Comparison of ENCODE assay signal across 9 cellular contexts in the genomic region with DNA sequence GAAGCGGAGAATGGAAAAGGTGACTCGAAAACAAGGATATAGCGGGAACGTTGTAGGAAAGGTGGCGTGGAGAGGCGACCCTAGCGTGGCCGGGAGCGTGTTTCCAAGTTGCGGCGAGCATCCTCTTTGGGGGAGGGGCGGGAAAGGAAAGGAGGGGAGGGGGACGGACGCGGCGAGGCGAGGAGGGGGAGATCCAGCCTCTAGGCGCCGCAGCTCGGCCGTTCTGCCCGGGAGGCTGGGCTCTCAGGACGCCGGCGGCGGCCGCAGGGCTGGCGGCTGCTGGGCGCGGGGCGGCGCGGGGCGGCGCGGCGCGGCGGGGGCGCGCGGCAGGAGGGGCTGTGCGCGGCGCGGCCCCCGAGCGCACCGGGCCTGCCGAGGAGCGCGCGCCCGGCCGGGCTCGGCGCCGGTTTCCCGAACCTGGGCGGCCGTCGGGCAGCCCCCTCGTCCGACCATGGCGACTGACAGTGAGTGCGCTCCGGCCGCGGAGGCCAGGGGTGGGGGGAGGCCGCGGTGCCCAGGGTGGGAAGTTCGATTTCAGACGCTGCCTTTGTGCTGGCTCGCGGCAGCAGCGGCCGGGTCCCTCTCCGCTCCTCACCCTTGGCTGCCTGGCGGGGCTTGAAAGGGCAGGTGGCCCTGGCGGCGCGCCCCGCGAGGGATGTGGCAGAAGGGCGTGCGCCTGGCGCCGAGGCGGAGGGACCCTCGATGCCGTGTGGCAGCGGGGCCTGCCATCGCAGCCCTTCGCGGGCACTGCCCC. TPM values are rescaled to one million over a fixed set of nuclear protein-coding genes. Genes with fewer than 3 reads are reported as not detected.
DNase-seq lines count a peak whose midpoint lies in the region; ATAC-seq, FAIRE-seq and TF ChIP-seq lines count a peak whose summit lies in the region.
"Had no signal": no experiment of that assay in that cellular context is flagged by ENCODE, and none has a peak within 500 bp of the region (broad histone marks: within the 10 kb centered on the region; RNA-seq: fewer than 3 reads in every experiment).

Gene SYT16 (plus strand): TSS at position 357 of the 754 bp plus-strand sequence.

- peak within 1 kb of the TSS; percentile 56 for H3K4me3 ChIP-seq in BE2C (ENCODE audit: low read depth, low read length)
- H3K4me3 ChIP-seq in GM12878 = no peak within 1 kb of the TSS
- peak within 1 kb of the TSS; percentile 33 to 60 for H3K4me3 ChIP-seq in testis

- H3K9me3 ChIP-seq in BE2C (no peaks in the 10 kb centered on the region), GM12878 (replicated peaks; ENCODE audit: control insufficient read depth, insufficient read depth, low read length) (no peaks in the 10 kb centered on the region; the same call in 2 of the 3 replicates), testis (no peaks in the 10 kb centered on the region)

- H3K9ac ChIP-seq in GM12878 (ENCODE audit: control insufficient read depth, insufficient read depth, low read length) = no peak within 1 kb of the TSS

- no peaks in the 10 kb centered on the region for H3K4me1 ChIP-seq in BE2C
- no peaks in the 10 kb centered on the region for H3K4me1 ChIP-seq in GM12878 (ENCODE audit: control insufficient read depth, insufficient read depth, low read length)
- no peaks in the 10 kb centered on the region for H3K4me1 ChIP-seq in testis

- TF ChIP-seq EP300 in GM12878 (IDR thresholded peaks at IDR 0.05; ENCODE audit: borderline replicate concordance in 1 of 2, control insufficient read depth in 1 of 2, low read depth in 2 of 2, low read length in 2 of 2) = no peak

- no peak for TF ChIP-seq CTCF in BE2C (IDR thresholded peaks at IDR 0.05; ENCODE audit: low read depth, low read length)
- TF ChIP-seq CTCF in GM12878 (IDR thresholded peaks at IDR 0.05 in 2 of 3, conservative IDR thresholded peaks at IDR 0.05 in 1 of 3; ENCODE audit: control insufficient read depth in 2 of 3, extremely low read depth in 1 of 3, insufficient read depth in 1 of 3, low read depth in 3 of 3, low read length in 3 of 3) = no peak
- no peak for TF ChIP-seq CTCF in testis (IDR thresholded peaks at IDR 0.05)

- in situ Hi-C loops in GM12878 (cut with MboI) = loop anchor here (25.0 kb wide), 1 partner anchor 1175 kb away; the partner anchor contains the start of gene SIX1

- TF ChIP-seq RAD21 in GM12878 (IDR thresholded peaks at IDR 0.05; ENCODE audit: insufficient read depth, low read depth, low read length) = no peak

- POLR2A ChIA-PET in GM12878 (lab: Charles Lee) = no interaction called here

- WGBS in GM12878 (ENCODE audit: insufficient coverage, insufficient replicate concordance, low lambda C conversion rate, missing lambda C conversion rate) = 10% methylated on average over 50 of the region's 95 CpGs
- WGBS in testis, 2 donors = 2 to 7% methylated on average over 18 to 75 of the region's 95 CpGs

- H3K79me2 ChIP-seq in GM12878 (ENCODE audit: control insufficient read depth, insufficient read depth, low read length) = no peaks in the 10 kb centered on the region

- no peak for ATAC-seq in GM12878
- no peak for ATAC-seq in GM18511 (IDR thresholded peaks at IDR 0.05; ENCODE audit: unreplicated experiment)

- no peaks in the 10 kb centered on the region for H3K36me3 ChIP-seq in BE2C
- no peaks in the 10 kb centered on the region for H3K36me3 ChIP-seq in GM12878 (ENCODE audit: control insufficient read depth in 2 of 2, insufficient read depth in 2 of 2, low read length in 1 of 2)
- H3K36me3 ChIP-seq in testis (ENCODE audit: low read depth, missing control alignments) = no peaks in the 10 kb centered on the region

- CTCF ChIA-PET in GM12878 (lab: Yijun Ruan, JAX) = no interaction called here

- no TSS peak for BruUV-seq in GM12878 (replicated peaks; lab: Mats Ljungman, UMichigan)

- H3K27me3 ChIP-seq in BE2C = peaks cover 22% of the 10 kb centered on the region
- peaks cover 6 to 22% of the 10 kb centered on the region in 2 experiments; a peak in 3 of 4 replicates for H3K27me3 ChIP-seq in GM12878 (replicated peaks in 1 of 2; ENCODE audit: control insufficient read depth in 2 of 2, insufficient read depth in 2 of 2, low read length in 1 of 2)
- H3K27me3 ChIP-seq in testis = no peaks in the 10 kb centered on the region

- FAIRE-seq in GM12878 (lab: Jason Lieb, UNC) = no peak

- H3K27ac ChIP-seq in GM12878 (ENCODE audit: control insufficient read depth, insufficient read depth) (no peak within 1 kb of the TSS), testis (no peak within 1 kb of the TSS)

- H2AFZ ChIP-seq in GM12878 (ENCODE audit: control insufficient read depth, low read depth, low read length) = no peak within 1 kb of the TSS

- RAD21 ChIA-PET in GM12878 (lab: Charles Lee; ENCODE audit: unreplicated experiment) = no interaction called here

- TF ChIP-seq POLR2A in GM12878 (IDR thresholded peaks at IDR 0.05; ENCODE audit: low read depth, low read length) (no peak), testis (IDR thresholded peaks at IDR 0.05) (no peak)

- SMC1A ChIA-PET in GM12878 (lab: Charles Lee; ENCODE audit: uncharacterized antibody, unreplicated experiment) = no interaction called here

- DNase-seq in BE2C = peak; percentile 37
- DNase-seq in HuH-7.5 (ENCODE audit: low spot score) = peak; percentile 52
- DNase-seq in GM12878 (ENCODE audit: low read depth, low spot score) = no peak
- peak; percentile 78 for DNase-seq in left kidney (ENCODE audit: low read depth, low spot score)
- DNase-seq in testis = no peak
- no peak for DNase-seq in T-helper 9 cell
- DNase-seq in COR-L47 (lab: John Stamatoyannopoulos, UW) = no peak

- H3K4me2 ChIP-seq in GM12878 (ENCODE audit: control insufficient read depth, insufficient read depth) = no peak within 1 kb of the TSS; the same call in 1 of the 2 replicates

- intact Hi-C loops in GM12878 (cut with micrococcal nuclease; ENCODE audit: unreplicated experiment) (no loop called here), testis (cut with DNase I; ENCODE audit: low total_unique reads) (no loop called here)

- H4K20me1 ChIP-seq in GM12878 (ENCODE audit: control insufficient read depth, insufficient read depth) = no peaks in the 10 kb centered on the region

TF ChIP-seq in GM12878, 131 proteins besides CTCF, POLR2A, EP300 and RAD21:
- no peak for TF ChIP-seq GABPA (IDR thresholded peaks at IDR 0.05; ENCODE audit: low read depth)
- TF ChIP-seq HDAC6 (IDR thresholded peaks at IDR 0.05; ENCODE audit: unreplicated experiment) = peak; percentile 27

RNA-seq across cellular contexts. Expression of gene SYT16, which starts in this region (rescaled TPM):
- polyA plus RNA-seq in BE2C (2012; ENCODE audit: insufficient read depth, insufficient read length, low read depth) = not detected
- total RNA-seq in GM12878 (2013; cell fraction: nucleolus; rRNA removed) = 0.54 and 1.2 TPM in 2 replicates
- total RNA-seq in GM12878 (2014; rRNA removed) (under 0.01 and 0.16 TPM in 2 replicates), GM12878 (2014; rRNA removed; fragmentation: Illumina TruSeq; extraction: Trizol) (0.13 and 0.14 TPM in 2 replicates), GM12878 (2021) (0.08 and 0.16 TPM in 2 replicates), testis (10 to 100 TPM in 1 of 2 donors, 1 to 10 TPM in 1; 8.9 to 17.3 TPM)
- 0.01 TPM for polyA plus RNA-seq in GM12878 (2011; ENCODE audit: low read depth)
- polyA plus RNA-seq in GM12878 (2011; rRNA removed) (0.04 and 0.09 TPM in 2 replicates), GM12878 (2014; fragmentation: Illumina TruSeq; extraction: Trizol) (0.06 and 0.10 TPM in 2 replicates), GM12878 (2014; fragmentation: Nextera tagmentation; extraction: Ambion mirVana) (under 1 TPM; 0.04 to 0.11 TPM), GM12878 (2014; rRNA removed) (0.05 and 0.09 TPM in 2 replicates), GM12878 (2016; fragmentation: Nextera tagmentation; extraction: Ambion mirVana) (under 1 TPM in 1 of 2 experiments, not detected in 1; 0.08 TPM), testis (ENCODE audit: insufficient read depth, low read depth, low replicate concordance) (13.7 TPM)
- polyA plus RNA-seq in GM12878 (2011; cell fraction: cytosol; rRNA removed) = under 0.01 and 0.01 TPM in 2 replicates
- polyA plus RNA-seq in GM12878 (2011; cell fraction: nucleus; rRNA removed) = 0.06 and 0.15 TPM in 2 replicates
- polyA plus RNA-seq in GM12878 (2012) = 0.03 and 0.07 TPM in 2 replicates
- 0.05 and 0.07 TPM in 2 replicates for polyA minus RNA-seq in GM12878 (2011; rRNA and poly(A)+ RNA removed)
- not detected in 2 replicates for polyA minus RNA-seq in GM12878 (2011; cell fraction: cytosol; rRNA and poly(A)+ RNA removed)
- polyA minus RNA-seq in GM12878 (2011; cell fraction: nucleus; rRNA and poly(A)+ RNA removed) = 0.10 and 0.24 TPM in 2 replicates
- total RNA-seq: subcutaneous adipose tissue had no signal

Comparison
In these comparisons a context has a peak if more than half of its experiments do, and no peak if none do; other contexts are left out.
1. RNA of gene SYT16 (total RNA-seq): 8.9 to 17.3 TPM in testis; under 0.01 to 1.2 TPM in GM12878; every median in the first group is over 4 times any median in the second.
2. RNA of gene SYT16 (polyA plus RNA-seq): 13.7 TPM in testis (single experiment); under 0.01 to 0.15 TPM in GM12878; every median in the first group is over 10 times any median in the second.
3. DNase-seq: peak in BE2C (single experiment), HuH-7.5 (single experiment) and left kidney (single experiment); none in GM12878 (single experiment), testis (single experiment), T-helper 9 cell (single experiment) and COR-L47 (single experiment).